Comparison of ENCODE assay signal across 8 cellular contexts in the genomic region with DNA sequence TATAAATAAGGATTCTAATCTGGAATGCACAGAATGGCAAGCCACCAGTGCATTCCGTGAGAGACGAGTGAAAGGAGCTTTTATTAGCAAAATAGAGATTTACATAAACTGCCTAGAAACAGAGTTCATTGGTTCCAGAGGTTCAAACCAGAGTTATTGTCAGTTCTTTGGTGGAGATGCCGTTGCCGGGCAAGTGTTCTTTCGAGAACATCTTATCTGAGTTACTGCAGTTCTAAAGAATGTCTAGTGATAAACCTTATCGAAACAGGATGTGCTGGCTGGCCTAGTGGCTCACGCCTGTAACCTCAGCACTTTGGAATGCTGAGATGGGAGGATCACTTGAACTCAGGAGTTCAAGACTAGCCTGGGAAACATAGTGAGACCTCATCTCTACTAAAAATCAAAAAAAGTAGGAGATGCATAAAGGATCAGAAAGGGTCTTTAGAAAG. TPM values are rescaled to one million over a fixed set of nuclear protein-coding genes. Genes with fewer than 3 reads are reported as not detected.
DNase-seq lines count a peak whose midpoint lies in the region; TF ChIP-seq lines count a peak whose summit lies in the region.

No MANE protein-coding gene starts in this region.

- H3K36me3 ChIP-seq in right atrium auricular region: no peaks in the 10 kb centered on the region

- TF ChIP-seq CTCF in GM13976 (IDR thresholded peaks at IDR 0.05; ENCODE audit: borderline replicate concordance, control extremely low read depth, extremely low read depth, insufficient read depth, missing control alignments): no peak
- TF ChIP-seq CTCF in right atrium auricular region (IDR thresholded peaks at IDR 0.05): no peak

- peak; percentile 51 for DNase-seq in GM13976 (ENCODE audit: low spot score)
- peak; percentile 76 for DNase-seq in HPDE6-E6E7 (ENCODE audit: extremely low spot score)
- DNase-seq in amniotic stem cell (lab: John Stamatoyannopoulos, UW): peak; percentile 84
- peak; percentile 95 for DNase-seq in right atrium auricular region (ENCODE audit: low spot score)
- DNase-seq in pulmonary artery endothelial cell (ENCODE audit: low read depth, low spot score): peak; percentile 97
- no peak for DNase-seq in stimulated activated CD4-positive, alpha-beta T cell treated with anti-CD3 and anti-CD28 coated beads, Interleukin-4, amount 100 ng/mL, for 1 hour
- no peak for DNase-seq in NCI-H2171 treated with DMSO at 0.1 percent for 48 hours (lab: John Stamatoyannopoulos, UW)
- DNase-seq in AML-193 (lab: John Stamatoyannopoulos, UW): no peak

- in situ Hi-C loops in GM13976 (cut with MboI; ENCODE audit: low sequenced_read_pairs, unreplicated experiment): no loop called here

- H3K27ac ChIP-seq in right atrium auricular region: peak overlapping the region; percentile 40 to 57

- no peaks in the 10 kb centered on the region for H3K9me3 ChIP-seq in right atrium auricular region

- peaks cover 0 to 16% of the 10 kb centered on the region in 2 donors for H3K4me1 ChIP-seq in right atrium auricular region

- no peaks in the 10 kb centered on the region for H3K27me3 ChIP-seq in right atrium auricular region

- no peak overlapping the region for H3K4me3 ChIP-seq in right atrium auricular region

RNA-seq across cellular contexts. Expression of gene EVI5, which starts 19.8 kb away (rescaled TPM):
- total RNA-seq in right atrium auricular region (10 to 100 TPM; 26.4 to 41.9 TPM), pulmonary artery endothelial cell (63.3 and 82.3 TPM in 2 replicates)

RNA-seq across cellular contexts. Expression of gene RPL5, which starts 27.1 kb away (rescaled TPM):
- total RNA-seq in right atrium auricular region: 1,000 to 10,000 TPM in 1 of 2 donors, 100 to 1,000 TPM in 1; 675 to 1,127 TPM
- total RNA-seq in pulmonary artery endothelial cell: 1,217 and 1,908 TPM in 2 replicates

Comparison
In these comparisons a context has a peak if more than half of its experiments do, and no peak if none do; other contexts are left out.
1. DNase-seq: peak in GM13976 (single experiment), HPDE6-E6E7 (single experiment), amniotic stem cell (single experiment), right atrium auricular region (single experiment) and pulmonary artery endothelial cell (single experiment); none in stimulated activated CD4-positive, alpha-beta T cell treated with anti-CD3 and anti-CD28 coated beads, Interleukin-4, amount 100 ng/mL, for 1 hour (single experiment), NCI-H2171 treated with DMSO at 0.1 percent for 48 hours (single experiment) and AML-193 (0 of 2).